Comparison of ENCODE assay signal across 28 cellular contexts in genomic region chr13:59342396-59342795, GRCh38.
"Had no signal": no experiment of that assay in that cellular context is flagged by ENCODE, and none has a peak within 500 bp of the region (broad histone marks: within the 10 kb centered on the region; RNA-seq: fewer than 3 reads in every experiment).

No MANE protein-coding gene starts in this region.

- H3K4me1 Mint-ChIP-seq: activated B cell treated with CpG ODN at 0.5 μM for 24 hours; activated CD4-positive, alpha-beta T cell treated with anti-CD3 and anti-CD28 coated beads for 36 hours; central memory CD8-positive, alpha-beta T cell; naive thymus-derived CD8-positive, alpha-beta T cell had no signal

- H3K4me3 ChIP-seq: adrenal gland, ascending aorta, esophagus squamous epithelium, gastroesophageal sphincter, sigmoid colon, smooth muscle cell, testis, vagina had no signal

- DNase-seq: activated B cell treated with CpG ODN at 0.5 μM for 24 hours; activated CD4-positive, alpha-beta T cell treated with anti-CD3 and anti-CD28 coated beads for 36 hours; activated CD4-positive, alpha-beta T cell treated with anti-CD3 and anti-CD28 coated beads, Interleukin-2, amount 50 U/mL, for 4 hours; activated CD8-positive, alpha-beta memory T cell treated with anti-CD3 and anti-CD28 coated beads for 24 hours; activated CD8-positive, alpha-beta memory T cell treated with anti-CD3 and anti-CD28 coated beads, Interleukin-2, amount 50 U/mL, for 48 hours; activated naive CD4-positive, alpha-beta T cell; activated T-cell treated with anti-CD3 and anti-CD28 coated beads, Interleukin-2, amount 50 U/mL, for 4 hours; adrenal gland; esophagus squamous epithelium; islet precursor cell; mammary epithelial cell; naive thymus-derived CD8-positive, alpha-beta T cell; sigmoid colon; stimulated activated CD4-positive, alpha-beta T cell treated with anti-CD3 and anti-CD28 coated beads, Interleukin-2, amount 100 ng/mL, for 48 hours; stimulated activated CD8-positive, alpha-beta memory T cell treated with anti-CD3 and anti-CD28 coated beads, Interleukin-4, amount 100 ng/mL, for 48 hours; stimulated activated naive CD4-positive, alpha-beta T cell; T-helper 9 cell; testis; trophoblast cell had no signal

- H3K4me1 ChIP-seq: adrenal gland, ascending aorta, esophagus squamous epithelium, gastroesophageal sphincter, testis, vagina had no signal

- H3K27me3 Mint-ChIP-seq: activated B cell treated with CpG ODN at 0.5 μM for 24 hours had no signal

- H3K4me3 Mint-ChIP-seq: activated B cell treated with CpG ODN at 0.5 μM for 24 hours; activated CD4-positive, alpha-beta T cell treated with anti-CD3 and anti-CD28 coated beads for 36 hours; activated naive CD8-positive, alpha-beta T cell; activated T-cell treated with anti-CD3 and anti-CD28 coated beads, Interleukin-2, amount 50 U/mL, for 4 hours; central memory CD8-positive, alpha-beta T cell; mesothelial cell of epicardium; naive thymus-derived CD8-positive, alpha-beta T cell had no signal

- ATAC-seq: activated CD4-positive, alpha-beta T cell treated with anti-CD3 and anti-CD28 coated beads for 36 hours; activated T-cell treated with anti-CD3 and anti-CD28 coated beads, Interleukin-2, amount 50 U/mL, for 4 hours; gastroesophageal sphincter; naive thymus-derived CD8-positive, alpha-beta T cell had no signal

- H3K36me3 Mint-ChIP-seq: activated naive CD8-positive, alpha-beta T cell; mesothelial cell of epicardium; naive thymus-derived CD8-positive, alpha-beta T cell had no signal

- H3K4me2 ChIP-seq: smooth muscle cell had no signal

- H3K9me3 ChIP-seq: adrenal gland, ascending aorta, esophagus squamous epithelium, gastroesophageal sphincter, neutrophil, sigmoid colon, testis, vagina had no signal

- H3K36me3 ChIP-seq: adrenal gland, ascending aorta, esophagus squamous epithelium, gastroesophageal sphincter, neutrophil, sigmoid colon, vagina had no signal

- H3K9me3 Mint-ChIP-seq: activated B cell treated with CpG ODN at 0.5 μM for 24 hours; activated T-cell treated with anti-CD3 and anti-CD28 coated beads, Interleukin-2, amount 50 U/mL, for 4 hours; activated T-helper 2 cell treated with anti-CD3 and anti-CD28 coated beads, Interferon-gamma antibody, Interleukin-2, Interleukin-4, amounts not matched to agents 10 μg/mL and 5 μg/mL and 100 μg/mL, durations not matched to agents 14 hours and 24 hours and 36 hours; central memory CD8-positive, alpha-beta T cell had no signal

- H3K27ac ChIP-seq: ascending aorta, esophagus squamous epithelium, gastroesophageal sphincter, neutrophil, sigmoid colon, testis, vagina had no signal

- H3K27ac Mint-ChIP-seq: activated B cell treated with CpG ODN at 0.5 μM for 24 hours; activated CD4-positive, alpha-beta T cell treated with anti-CD3 and anti-CD28 coated beads for 36 hours; activated naive CD8-positive, alpha-beta T cell; activated T-helper 2 cell treated with anti-CD3 and anti-CD28 coated beads, Interferon-gamma antibody, Interleukin-2, Interleukin-4, amounts not matched to agents 10 μg/mL and 5 μg/mL and 100 μg/mL, durations not matched to agents 14 hours and 24 hours and 36 hours; mesothelial cell of epicardium; naive thymus-derived CD8-positive, alpha-beta T cell had no signal

- H3K27me3 ChIP-seq: adrenal gland, ascending aorta, esophagus squamous epithelium, gastroesophageal sphincter, neutrophil, sigmoid colon, testis, vagina had no signal
